ENCODE assay signal across 15 cellular contexts in genomic region chr17:69608114-69608513, GRCh38.
DNase-seq lines count a peak whose midpoint lies in the region; ATAC-seq and TF ChIP-seq lines count a peak whose summit lies in the region.
"Had no signal": no experiment of that assay in that cellular context is flagged by ENCODE, and none has a peak within 500 bp of the region (broad histone marks: within the 10 kb centered on the region; RNA-seq: fewer than 3 reads in every experiment).

No MANE protein-coding gene starts in this region.

- no peak for DNase-seq in heart left ventricle
- DNase-seq in cardiac septum (ENCODE audit: low spot score), result no peak
- DNase-seq in dorsolateral prefrontal cortex, result no peak
- no peak for DNase-seq in aorta
- no peak for DNase-seq in posterior cingulate gyrus
- no peak for DNase-seq in CD4-positive, alpha-beta memory T cell
- DNase-seq in NOMO-1 treated with DMSO at 0.1 percent for 48 hours (lab: John Stamatoyannopoulos, UW; ENCODE audit: unreplicated experiment), result no peak
- DNase-seq: activated CD8-positive, alpha-beta memory T cell treated with anti-CD3 and anti-CD28 coated beads, Interleukin-2, amount 50 U/mL, for 48 hours; activated naive CD8-positive, alpha-beta T cell treated with anti-CD3 and anti-CD28 coated beads for 36 hours; COR-L47; GDM1; stimulated activated CD4-positive, alpha-beta T cell treated with anti-CD3 and anti-CD28 coated beads, Interleukin-4, amount 100 ng/mL, for 4 hours; T-cell had no signal

- no peaks in the 10 kb centered on the region for H3K36me3 Mint-ChIP-seq in CD4-positive, alpha-beta memory T cell
- H3K36me3 Mint-ChIP-seq: activated naive CD8-positive, alpha-beta T cell treated with anti-CD3 and anti-CD28 coated beads for 36 hours; stimulated activated memory B cell treated with anti-CD40 and anti-IgM and Interleukin-4, amounts not matched to agents 10 μg/mL and 1 μg/mL and 100 μg/mL, for 72 hours; T-cell had no signal

- no peak for ATAC-seq in heart left ventricle
- peak; percentile 15 for ATAC-seq in aorta (ENCODE audit: low FRiP score)
- ATAC-seq: stimulated activated memory B cell treated with anti-CD40 and anti-IgM and Interleukin-4, amounts not matched to agents 10 μg/mL and 1 μg/mL and 100 μg/mL, for 72 hours; T-cell had no signal

- no peaks in the 10 kb centered on the region for H3K9me3 ChIP-seq in heart left ventricle
- no peaks in the 10 kb centered on the region for H3K9me3 ChIP-seq in neuron (ENCODE audit: low read length)
- H3K9me3 ChIP-seq in aorta (ENCODE audit: control insufficient read depth, low read length), result no peaks in the 10 kb centered on the region
- H3K9me3 ChIP-seq in CD4-positive, alpha-beta memory T cell (ENCODE audit: control insufficient read depth in 1 of 2, low read length in 2 of 2), result no peaks in the 10 kb centered on the region

- CTCF ChIA-PET in CD4-positive, alpha-beta memory T cell (lab: Charles Lee; ENCODE audit: partially characterized antibody), result interaction anchor here (0.8 to 2.1 kb wide), 4 partner anchors 10 to 535 kb away, joined by 3 to 7 read pairs (median 5); no protein-coding TSS in a partner anchor

- H3K27ac Mint-ChIP-seq in CD4-positive, alpha-beta memory T cell, result no peak overlapping the region
- H3K27ac Mint-ChIP-seq: activated naive CD8-positive, alpha-beta T cell treated with anti-CD3 and anti-CD28 coated beads for 36 hours; T-cell had no signal

- peaks cover 0 to 2% (median 0%) of the 10 kb centered on the region in 8 donors for H3K9me3 Mint-ChIP-seq in CD4-positive, alpha-beta memory T cell
- H3K9me3 Mint-ChIP-seq: stimulated activated memory B cell treated with anti-CD40 and anti-IgM and Interleukin-4, amounts not matched to agents 10 μg/mL and 1 μg/mL and 100 μg/mL, for 72 hours; T-cell had no signal

- H2AFZ ChIP-seq in neuron (ENCODE audit: low read depth, low read length), result peak overlapping the region; percentile 78

- H3K4me1 ChIP-seq in heart left ventricle (peaks cover 5 to 39% (median 33%) of the 10 kb centered on the region in 12 donors), neuron (ENCODE audit: insufficient read depth, low read length) (peaks cover 13% of the 10 kb centered on the region), aorta (ENCODE audit: control insufficient read depth in 1 of 2, insufficient read depth in 2 of 2, low read length in 2 of 2) (peaks cover 0 to 4% of the 10 kb centered on the region in 2 donors)
- peaks cover 3% of the 10 kb centered on the region for H3K4me1 ChIP-seq in CD4-positive, alpha-beta memory T cell (ENCODE audit: insufficient read depth, low read length)

- 76 to 89% (median 77%) methylated on average over 2 of the region's 2 CpGs for WGBS in heart left ventricle, 4 donors
- whole genome bisulfite sequencing in aorta, 2 donors, result 9 to 10% methylated on average over 2 of the region's 2 CpGs

- H3K4me3 ChIP-seq in heart left ventricle, result no peak overlapping the region
- H3K4me3 ChIP-seq in dorsolateral prefrontal cortex, result no peak overlapping the region
- H3K4me3 ChIP-seq in neuron (ENCODE audit: low read length), result no peak overlapping the region
- H3K4me3 ChIP-seq in aorta (ENCODE audit: low read length in 2 of 2), result no peak overlapping the region
- no peak overlapping the region for H3K4me3 ChIP-seq in CD4-positive, alpha-beta memory T cell (ENCODE audit: low read length in 2 of 2)

- H3K27ac ChIP-seq in heart left ventricle (peak overlapping the region in 11 of 12 donors; percentile 1 to 81 (median 63)), dorsolateral prefrontal cortex (peak overlapping the region in 37 of 59 donors; percentile 0 to 77 (median 59)), aorta (ENCODE audit: low read depth in 1 of 2, low read length in 2 of 2) (no peak overlapping the region)
- no peak overlapping the region for H3K27ac ChIP-seq in CD4-positive, alpha-beta memory T cell (ENCODE audit: low read depth, low read length)

- no peaks in the 10 kb centered on the region for H3K27me3 ChIP-seq in heart left ventricle
- H3K27me3 ChIP-seq in dorsolateral prefrontal cortex, result no peaks in the 10 kb centered on the region
- no peaks in the 10 kb centered on the region for H3K27me3 ChIP-seq in neuron (ENCODE audit: insufficient read depth, low read length)
- no peaks in the 10 kb centered on the region for H3K27me3 ChIP-seq in aorta (ENCODE audit: control insufficient read depth in 1 of 2, insufficient read depth in 2 of 2, low read length in 1 of 2)
- no peaks in the 10 kb centered on the region for H3K27me3 ChIP-seq in CD4-positive, alpha-beta memory T cell (ENCODE audit: insufficient read depth, low read length)

- TF ChIP-seq POLR2A in heart left ventricle (IDR thresholded peaks at IDR 0.05), result no peak

- intact Hi-C loops in heart left ventricle (cut with DNase I), result loop anchor here in 9 of 10 donors (2.0 to 10.0 kb wide), 8 partner anchors 36 to 1017 kb away; partner anchors contain the start of gene KCNJ2 (in 2 of the 9)
- intact Hi-C loops in cardiac septum (cut with DNase I), result loop anchor here (2.0 kb wide), 2 partner anchors 529 to 561 kb away; partner anchors contain the start of gene KCNJ2
- intact Hi-C loops in dorsolateral prefrontal cortex (cut with DNase I), result loop anchor here in 1 of 2 donors (5.0 kb wide), 2 partner anchors 36 to 534 kb away; no protein-coding TSS in a partner anchor
- intact Hi-C loops in aorta (cut with DNase I), result no loop called here
- intact Hi-C loops in posterior cingulate gyrus (cut with DNase I), result loop anchor here (5.0 kb wide), 2 partner anchors 534 to 944 kb away; no protein-coding TSS in a partner anchor
- intact Hi-C loops in CD4-positive, alpha-beta memory T cell (cut with micrococcal nuclease), result no loop called here

- POLR2A ChIA-PET in CD4-positive, alpha-beta memory T cell (lab: Charles Lee; ENCODE audit: partially characterized antibody), result no interaction called here

- TF ChIP-seq CTCF in heart left ventricle (IDR thresholded peaks at IDR 0.05) (no peak), dorsolateral prefrontal cortex (IDR thresholded peaks at IDR 0.05 in 54 of 56, conservative IDR thresholded peaks at IDR 0.05 in 2 of 56; ENCODE audit: low read depth in 1 of 56, partially characterized antibody in 56 of 56) (peak in 1 of 56 donors; percentile 9)

- H3K27me3 Mint-ChIP-seq in CD4-positive, alpha-beta memory T cell, result no peaks in the 10 kb centered on the region

- no peaks in the 10 kb centered on the region for H3K36me3 ChIP-seq in heart left ventricle
- H3K36me3 ChIP-seq in neuron (ENCODE audit: insufficient read depth, low read length), result no peaks in the 10 kb centered on the region
- H3K36me3 ChIP-seq in aorta (ENCODE audit: control insufficient read depth in 1 of 2, insufficient read depth in 2 of 2, low read length in 1 of 2), result no peaks in the 10 kb centered on the region
- H3K36me3 ChIP-seq in CD4-positive, alpha-beta memory T cell (ENCODE audit: insufficient read depth, low read length), result no peaks in the 10 kb centered on the region

- no peak overlapping the region for H3K4me3 Mint-ChIP-seq in CD4-positive, alpha-beta memory T cell
- H3K4me3 Mint-ChIP-seq: activated naive CD8-positive, alpha-beta T cell treated with anti-CD3 and anti-CD28 coated beads for 36 hours; stimulated activated memory B cell treated with anti-CD40 and anti-IgM and Interleukin-4, amounts not matched to agents 10 μg/mL and 1 μg/mL and 100 μg/mL, for 72 hours; T-cell had no signal

- peaks cover 2 to 11% (median 4%) of the 10 kb centered on the region in 4 donors for H3K4me1 Mint-ChIP-seq in CD4-positive, alpha-beta memory T cell

Comparison
In these comparisons a context has a peak if more than half of its experiments do, and no peak if none do; other contexts are left out.
1. H3K27ac ChIP-seq: peak in heart left ventricle (11 of 12) and dorsolateral prefrontal cortex (37 of 59); none in aorta (0 of 2) and CD4-positive, alpha-beta memory T cell (single experiment).
2. intact Hi-C loops: an anchor here in heart left ventricle (2.0 to 10.0 kb wide), cardiac septum (2.0 kb wide) and posterior cingulate gyrus (5.0 kb wide); none called in aorta and CD4-positive, alpha-beta memory T cell.